13 cellular contexts compared by ENCODE assay signal in the genomic region with DNA sequence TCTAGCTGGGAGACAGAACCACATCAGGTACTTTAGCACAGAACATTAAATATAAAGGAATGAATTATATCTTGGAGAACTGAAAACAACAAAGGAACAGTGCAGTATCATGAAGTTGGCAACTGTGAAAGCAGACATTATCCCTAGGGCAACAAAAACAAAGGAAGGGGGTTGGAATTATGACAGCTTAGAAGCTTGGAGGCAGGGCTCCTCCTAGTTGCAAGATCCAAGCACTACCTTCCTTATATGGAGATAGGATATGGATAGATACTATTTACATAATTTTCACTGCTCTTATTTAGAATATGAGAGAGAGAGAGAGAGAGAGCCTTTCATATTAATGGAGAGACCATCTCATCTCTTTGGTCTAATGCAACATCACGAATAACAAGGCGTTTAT. TPM values are rescaled to one million over a fixed set of nuclear protein-coding genes. Genes with fewer than 3 reads are reported as not detected.
A peak's percentile ranks its signal among the peaks of the same experiment; 100 is the strongest.
DNase-seq lines count a peak whose midpoint lies in the region; ATAC-seq and TF ChIP-seq lines count a peak whose summit lies in the region.
"Had no signal": no experiment of that assay in that cellular context is flagged by ENCODE, and none has a peak within 500 bp of the region (broad histone marks: within the 10 kb centered on the region; RNA-seq: fewer than 3 reads in every experiment).

No MANE protein-coding gene starts in this region.

- H3K4me3 ChIP-seq in HCT116 (replicated peaks in 1 of 2; ENCODE audit: low read depth in 1 of 2, low read length in 2 of 2) = no peak overlapping the region
- no peak overlapping the region for H3K4me3 ChIP-seq in mucosa of descending colon
- H3K4me3 ChIP-seq: gastroesophageal sphincter, SJSA1 had no signal

- H4K20me1 ChIP-seq in HCT116 (ENCODE audit: insufficient read depth) = no peaks in the 10 kb centered on the region

- TF ChIP-seq RAD21 in HCT116 (IDR thresholded peaks at IDR 0.05; ENCODE audit: low read depth) = no peak

- no TSS peak for BruUV-seq in HCT116 (replicated peaks; lab: Mats Ljungman, UMichigan)

- TF ChIP-seq CTCF in HCT116 (IDR thresholded peaks at IDR 0.05 in 2 of 3, conservative IDR thresholded peaks at IDR 0.05 in 1 of 3; ENCODE audit: borderline replicate concordance in 1 of 3, insufficient read depth in 1 of 3, low read depth in 2 of 3, low read length in 2 of 3) = peak in 1 of 3 experiments; percentile 26; a peak in 2 of 6 replicates
- TF ChIP-seq CTCF in mucosa of descending colon (IDR thresholded peaks at IDR 0.05) = no peak

- H3K79me2 ChIP-seq in HCT116 (ENCODE audit: insufficient read depth, low read length) = no peaks in the 10 kb centered on the region

- no peaks in the 10 kb centered on the region for H3K27me3 ChIP-seq in HCT116 (ENCODE audit: insufficient read depth, low read length)
- H3K27me3 ChIP-seq: gastroesophageal sphincter, SJSA1 had no signal

- CTCF ChIA-PET in HCT116 (lab: Charles Lee) = no interaction called here

- H3K4me1 ChIP-seq in HCT116 (ENCODE audit: control insufficient read depth in 1 of 2, insufficient read depth in 2 of 2, low read length in 2 of 2) (no peaks in the 10 kb centered on the region), mucosa of descending colon (ENCODE audit: low read depth) (no peaks in the 10 kb centered on the region)
- H3K4me1 ChIP-seq: gastroesophageal sphincter, SJSA1 had no signal

- intact Hi-C loops in HCT116 (cut with micrococcal nuclease) (no loop called here), Right ventricle myocardium superior (cut with DNase I) (no loop called here), mucosa of descending colon (cut with DNase I, micrococcal nuclease) (no loop called here)

- no peak for TF ChIP-seq POLR2A in HCT116 (IDR thresholded peaks at IDR 0.05; ENCODE audit: borderline replicate concordance, extremely low read depth, insufficient read depth, insufficient read length)

- peak; percentile 69 for ATAC-seq in HCT116
- ATAC-seq in SK-N-SH treated with all-trans-retinoic acid at 6 μM for 48 hours = peak; percentile 32; the same call in 1 of the 3 replicates
- no peak for ATAC-seq in GM18519 (IDR thresholded peaks at IDR 0.05; ENCODE audit: low FRiP score, unreplicated experiment)
- ATAC-seq in Right ventricle myocardium superior (ENCODE audit: poor library complexity) = no peak
- ATAC-seq in GM19035 (IDR thresholded peaks at IDR 0.05; ENCODE audit: unreplicated experiment) = no peak
- no peak for ATAC-seq in mucosa of descending colon
- ATAC-seq: gastroesophageal sphincter had no signal

- DNase-seq in COR-L47 (lab: John Stamatoyannopoulos, UW) = peak; percentile 27
- DNase-seq in HCT116 (ENCODE audit: low read depth, low spot score) = no peak
- peak; percentile 83 for DNase-seq in foreskin melanocyte
- DNase-seq in Right ventricle myocardium superior = no peak
- no peak for DNase-seq in mucosa of descending colon
- DNase-seq: activated B cell treated with CpG ODN at 0.5 μM for 24 hours; activated naive CD8-positive, alpha-beta T cell treated with anti-CD3 and anti-CD28 coated beads, Interleukin-2, amount 10 ng/mL, durations not matched to agents 7 days and 5 days; CD4-positive, CD25-positive, alpha-beta regulatory T cell had no signal

- no peak overlapping the region for H3K27ac ChIP-seq in HCT116 (ENCODE audit: low read depth, low read length)
- H3K27ac ChIP-seq: gastroesophageal sphincter, SJSA1 had no signal

- no peaks in the 10 kb centered on the region for H3K9me2 ChIP-seq in HCT116 (ENCODE audit: insufficient read depth)

- RAD21 ChIA-PET in HCT116 (lab: Charles Lee; ENCODE audit: low non-redundant PET in 1 of 2, low total read pairs in 2 of 2, uncharacterized antibody in 2 of 2, unreplicated experiment in 2 of 2) = no interaction called here

- H2AFZ ChIP-seq in HCT116 (ENCODE audit: low read depth, low read length, poor library complexity, severe bottlenecking) = no peak overlapping the region

- H3K9ac ChIP-seq in HCT116 (ENCODE audit: low read length) = no peak overlapping the region

- no peak overlapping the region for H3K4me2 ChIP-seq in HCT116 (ENCODE audit: low read length)

- H3K9me3 ChIP-seq in HCT116 (ENCODE audit: control insufficient read depth in 1 of 2, insufficient read depth in 1 of 2, low read depth in 1 of 2, low read length in 2 of 2) (no peaks in the 10 kb centered on the region), mucosa of descending colon (no peaks in the 10 kb centered on the region)
- H3K9me3 ChIP-seq: gastroesophageal sphincter, SJSA1 had no signal

- POLR2A ChIA-PET in HCT116 (lab: Charles Lee) = no interaction called here

- no peaks in the 10 kb centered on the region for H3K36me3 ChIP-seq in HCT116 (ENCODE audit: control insufficient read depth in 1 of 2, insufficient read depth in 2 of 2, low read length in 2 of 2)
- H3K36me3 ChIP-seq in mucosa of descending colon (ENCODE audit: low read depth) = no peaks in the 10 kb centered on the region
- H3K36me3 ChIP-seq: gastroesophageal sphincter, SJSA1 had no signal

TF ChIP-seq in HCT116, 20 proteins besides CTCF, POLR2A, EP300 and RAD21:
- TF ChIP-seq CEBPB (IDR thresholded peaks at IDR 0.05; ENCODE audit: low read depth) (no peak), EZH2phosphoT487 (IDR thresholded peaks at IDR 0.05; ENCODE audit: borderline replicate concordance) (no peak), CBX3 (IDR thresholded peaks at IDR 0.05; ENCODE audit: low read depth) (no peak), SIN3A (IDR thresholded peaks at IDR 0.05; ENCODE audit: low read depth) (no peak), FOSL1 (IDR thresholded peaks at IDR 0.05; ENCODE audit: low read depth) (no peak), SRF (IDR thresholded peaks at IDR 0.05; ENCODE audit: low read depth) (peak; percentile 71), POLR2AphosphoS5 (IDR thresholded peaks at IDR 0.05; ENCODE audit: low read depth, low read length) (no peak), ZNF274 (IDR thresholded peaks at IDR 0.05; ENCODE audit: low read depth, low read length) (no peak)
- TF ChIP-seq, protein P1, sequence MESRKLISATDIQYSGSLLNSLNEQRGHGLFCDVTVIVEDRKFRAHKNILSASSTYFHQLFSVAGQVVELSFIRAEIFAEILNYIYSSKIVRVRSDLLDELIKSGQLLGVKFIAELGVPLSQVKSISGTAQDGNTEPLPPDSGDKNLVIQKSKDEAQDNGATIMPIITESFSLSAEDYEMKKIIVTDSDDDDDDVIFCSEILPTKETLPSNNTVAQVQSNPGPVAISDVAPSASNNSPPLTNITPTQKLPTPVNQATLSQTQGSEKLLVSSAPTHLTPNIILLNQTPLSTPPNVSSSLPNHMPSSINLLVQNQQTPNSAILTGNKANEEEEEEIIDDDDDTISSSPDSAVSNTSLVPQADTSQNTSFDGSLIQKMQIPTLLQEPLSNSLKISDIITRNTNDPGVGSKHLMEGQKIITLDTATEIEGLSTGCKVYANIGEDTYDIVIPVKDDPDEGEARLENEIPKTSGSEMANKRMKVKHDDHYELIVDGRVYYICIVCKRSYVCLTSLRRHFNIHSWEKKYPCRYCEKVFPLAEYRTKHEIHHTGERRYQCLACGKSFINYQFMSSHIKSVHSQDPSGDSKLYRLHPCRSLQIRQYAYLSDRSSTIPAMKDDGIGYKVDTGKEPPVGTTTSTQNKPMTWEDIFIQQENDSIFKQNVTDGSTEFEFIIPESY (IDR thresholded peaks at IDR 0.05; ENCODE audit: extremely low read depth, insufficient replicate concordance, low read length) = no peak

TF ChIP-seq in SK-N-SH treated with all-trans-retinoic acid at 6 μM for 48 hours, 23 proteins besides CTCF, POLR2A, EP300 and RAD21:
- TF ChIP-seq TOX (CRISPR knock-in tag; IDR thresholded peaks at IDR 0.05; ENCODE audit: borderline replicate concordance) (no peak), ZFP30 (CRISPR knock-in tag; IDR thresholded peaks at IDR 0.05) (no peak), ZNF565 (CRISPR knock-in tag; conservative IDR thresholded peaks at IDR 0.05; ENCODE audit: low read depth) (no peak)
- TF ChIP-seq, protein P2, sequence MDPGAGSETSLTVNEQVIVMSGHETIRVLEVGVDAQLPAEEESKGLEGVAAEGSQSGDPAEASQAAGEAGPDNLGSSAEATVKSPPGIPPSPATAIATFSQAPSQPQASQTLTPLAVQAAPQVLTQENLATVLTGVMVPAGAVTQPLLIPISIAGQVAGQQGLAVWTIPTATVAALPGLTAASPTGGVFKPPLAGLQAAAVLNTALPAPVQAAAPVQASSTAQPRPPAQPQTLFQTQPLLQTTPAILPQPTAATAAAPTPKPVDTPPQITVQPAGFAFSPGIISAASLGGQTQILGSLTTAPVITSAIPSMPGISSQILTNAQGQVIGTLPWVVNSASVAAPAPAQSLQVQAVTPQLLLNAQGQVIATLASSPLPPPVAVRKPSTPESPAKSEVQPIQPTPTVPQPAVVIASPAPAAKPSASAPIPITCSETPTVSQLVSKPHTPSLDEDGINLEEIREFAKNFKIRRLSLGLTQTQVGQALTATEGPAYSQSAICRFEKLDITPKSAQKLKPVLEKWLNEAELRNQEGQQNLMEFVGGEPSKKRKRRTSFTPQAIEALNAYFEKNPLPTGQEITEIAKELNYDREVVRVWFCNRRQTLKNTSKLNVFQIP (CRISPR knock-in tag; IDR thresholded peaks at IDR 0.05; ENCODE audit: borderline replicate concordance, low read depth) = no peak

RNA-seq across cellular contexts. Expression of gene TMEM14A, which starts 27.0 kb away (rescaled TPM):
- total RNA-seq in HCT116 (2021; ENCODE audit: unreplicated experiment) (51.5 TPM), Right ventricle myocardium superior (8.4 TPM), mucosa of descending colon (10 to 100 TPM; 14.1 to 18.5 (median 17.7) TPM)
- polyA plus RNA-seq in HCT116 (2012) = 27.1 and 31.5 TPM in 2 replicates

Comparison
In these comparisons a context has a peak if more than half of its experiments do, and no peak if none do; other contexts are left out.
1. DNase-seq: peak in COR-L47 (single experiment) and foreskin melanocyte (single experiment); none in HCT116 (single experiment), Right ventricle myocardium superior (single experiment) and mucosa of descending colon (0 of 3).
2. ATAC-seq: peak in HCT116 (single experiment) and SK-N-SH treated with all-trans-retinoic acid at 6 μM for 48 hours (single experiment); none in GM18519 (single experiment), Right ventricle myocardium superior (single experiment), GM19035 (single experiment) and mucosa of descending colon (single experiment).